1 cellular context compared by ENCODE assay signal in the genomic region with DNA sequence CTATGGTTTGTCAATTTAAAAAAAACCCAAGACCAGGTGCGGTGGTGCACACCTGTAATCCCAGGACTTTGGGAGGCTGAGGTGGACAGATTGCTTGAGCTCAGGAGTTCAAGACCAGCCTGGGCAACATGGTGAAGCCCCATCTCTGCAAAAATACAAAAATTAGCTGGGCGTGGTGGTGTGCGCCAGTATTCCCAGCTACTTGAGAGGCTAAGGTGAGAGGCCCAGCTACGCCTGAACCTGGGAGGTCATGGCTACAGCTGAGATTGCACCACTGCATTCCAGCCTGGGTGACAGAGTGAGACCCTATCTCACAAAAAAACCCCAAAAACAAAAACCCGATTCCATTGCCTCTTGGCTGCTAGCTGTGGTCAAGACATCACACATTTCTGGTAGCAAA.
TF ChIP-seq lines count a peak whose summit lies in the region.

No MANE protein-coding gene starts in this region.

TF ChIP-seq in HepG2, 621 proteins besides CTCF, POLR2A, EP300 and RAD21:
- TF ChIP-seq ZNF460 (CRISPR knock-in tag; IDR thresholded peaks at IDR 0.05; ENCODE audit: borderline replicate concordance) = peak; percentile 32; the same call in 1 of the 2 replicates
